ENCODE assay signal across 16 cellular contexts in genomic region chr6:154901856-154902552, GRCh38.
"Had no signal": no experiment of that assay in that cellular context is flagged by ENCODE, and none has a peak within 500 bp of the region (broad histone marks: within the 10 kb centered on the region; RNA-seq: fewer than 3 reads in every experiment).

No MANE protein-coding gene starts in this region.

- H3K27ac ChIP-seq: lower lobe of right lung, neutrophil, pancreas, spleen, upper lobe of right lung, WERI-Rb-1 had no signal

- H3K4me1 ChIP-seq: lower lobe of right lung, pancreas, spleen, upper lobe of right lung had no signal

- ATAC-seq: activated CD4-positive, alpha-beta T cell treated with anti-CD3 and anti-CD28 coated beads for 36 hours; activated CD8-positive, alpha-beta memory T cell treated with anti-CD3 and anti-CD28 coated beads, Interleukin-2, amount 10 ng/mL, durations not matched to agents 7 days and 5 days; esophagus mucosa; lower lobe of right lung; natural killer cell treated with Interleukin-12 subunit alpha and Interleukin-12 subunit beta and Interleukin-15 and Interleukin-18, amount 100 ng/mL, for 72 hours; pancreas; stimulated activated naive B cell treated with anti-CD40 and anti-IgM and Interleukin-4, amounts not matched to agents 10 μg/mL and 1 μg/mL and 100 μg/mL, for 72 hours; upper lobe of right lung had no signal

- H3K27me3 ChIP-seq: neutrophil, pancreas, spleen, upper lobe of right lung had no signal

- H3K9me3 ChIP-seq: lower lobe of right lung, neutrophil, pancreas, spleen, upper lobe of right lung had no signal

- H3K36me3 ChIP-seq: neutrophil, pancreas, upper lobe of right lung, WERI-Rb-1 had no signal

- H3K4me3 ChIP-seq: lower lobe of right lung, pancreas, spleen, upper lobe of right lung had no signal

- DNase-seq: activated CD4-positive, alpha-beta T cell treated with anti-CD3 and anti-CD28 coated beads for 36 hours; activated CD4-positive, alpha-beta T cell treated with anti-CD3 and anti-CD28 coated beads, Interleukin-2, amount 50 U/mL, for 48 hours; activated CD8-positive, alpha-beta memory T cell treated with anti-CD3 and anti-CD28 coated beads, Interleukin-2, amount 10 ng/mL, durations not matched to agents 7 days and 5 days; activated naive CD4-positive, alpha-beta T cell treated with Interleukin-2 at 50 U/mL for 16 hours; activated naive CD8-positive, alpha-beta T cell treated with anti-CD3 and anti-CD28 coated beads, Interleukin-2, amount 10 ng/mL, durations not matched to agents 7 days and 5 days; effector CD4-positive, alpha-beta T cell; lower lobe of right lung; pancreas; spleen; stimulated activated CD4-positive, alpha-beta T cell treated with anti-CD3 and anti-CD28 coated beads, Interleukin-4, amount 100 ng/mL, for 4 hours; stimulated activated naive B cell treated with anti-CD40 and anti-IgM and Interleukin-4, amounts not matched to agents 10 μg/mL and 1 μg/mL and 100 μg/mL, for 72 hours; upper lobe of right lung; WERI-Rb-1 had no signal
